In genomic region chr1:67405473-67406245, GRCh38 we compare ENCODE assay signal across 1 cellular context.
TF ChIP-seq lines count a peak whose summit lies in the region.

No MANE protein-coding gene starts in this region.

TF ChIP-seq in WTC11, 78 proteins besides CTCF, POLR2A, EP300 and RAD21 (continued from another document):
- TF ChIP-seq ZNF512 (CRISPR knock-in tag; IDR thresholded peaks at IDR 0.05; ENCODE audit: borderline replicate concordance) (no peak), ZNF425 (CRISPR knock-in tag; conservative IDR thresholded peaks at IDR 0.05) (no peak), ZSCAN18 (CRISPR knock-in tag; IDR thresholded peaks at IDR 0.05) (no peak)
TF ChIP-seq in WTC11: peak in this region for 0.
